Comparison of ENCODE assay signal across 11 cellular contexts in genomic region chr12:43807361-43807760, GRCh38. TPM values are rescaled to one million over a fixed set of nuclear protein-coding genes. Genes with fewer than 3 reads are reported as not detected.
DNase-seq lines count a peak whose midpoint lies in the region; ATAC-seq and TF ChIP-seq lines count a peak whose summit lies in the region.
"Had no signal": no experiment of that assay in that cellular context is flagged by ENCODE, and none has a peak within 500 bp of the region (broad histone marks: within the 10 kb centered on the region; RNA-seq: fewer than 3 reads in every experiment).

No MANE protein-coding gene starts in this region.

- ATAC-seq in HG03280 (IDR thresholded peaks at IDR 0.05; ENCODE audit: unreplicated experiment), result no peak
- no peak for ATAC-seq in GM21381 (IDR thresholded peaks at IDR 0.05; ENCODE audit: unreplicated experiment)

- H3K36me3 ChIP-seq in KMS-11 (ENCODE audit: insufficient read depth) (no peaks in the 10 kb centered on the region), mammary epithelial cell (ENCODE audit: insufficient read depth, low read length) (peaks cover 14% of the 10 kb centered on the region), neural cell (ENCODE audit: insufficient read depth, low read length) (no peaks in the 10 kb centered on the region)
- H3K36me3 ChIP-seq: prostate gland had no signal

- BruUV-seq in mammary epithelial cell (replicated peaks; lab: Mats Ljungman, UMichigan), result no TSS peak

- H3K4me3 ChIP-seq in KMS-11 (IDR thresholded peaks at IDR 0.05; ENCODE audit: insufficient read depth, low read depth, low read length), result no peak overlapping the region
- H3K4me3 ChIP-seq in mammary epithelial cell (replicated peaks in 1 of 3; ENCODE audit: insufficient read depth in 1 of 3, low read depth in 2 of 3, low read length in 3 of 3), result no peak overlapping the region
- peak overlapping the region; percentile 76 for H3K4me3 ChIP-seq in neural cell (ENCODE audit: low read length)

- WGBS in mammary epithelial cell (ENCODE audit: low coverage, missing lambda C conversion rate), result 95% methylated on average over 3 of the region's 3 CpGs

- H3K4me1 ChIP-seq in KMS-11 (ENCODE audit: low read depth, poor library complexity, severe bottlenecking) (peaks cover 36% of the 10 kb centered on the region), mammary epithelial cell (ENCODE audit: insufficient read depth, low read length) (peaks cover 19% of the 10 kb centered on the region)
- H3K4me1 ChIP-seq: prostate gland had no signal

- H3K9me3 ChIP-seq in mammary epithelial cell (replicated peaks; ENCODE audit: insufficient read depth, low read length) (no peaks in the 10 kb centered on the region), neural cell (ENCODE audit: low read length) (no peaks in the 10 kb centered on the region)
- H3K9me3 ChIP-seq: prostate gland had no signal

- CTCF ChIA-PET in mammary epithelial cell (lab: Charles Lee; ENCODE audit: low non-redundant PET), result no interaction called here

- H3K79me2 ChIP-seq in KMS-11 (ENCODE audit: insufficient read depth, low read depth) (peaks cover 31% of the 10 kb centered on the region), mammary epithelial cell (ENCODE audit: insufficient read depth, low read length) (peaks cover 40% of the 10 kb centered on the region), neural cell (replicated peaks; ENCODE audit: insufficient read depth, low read length) (peaks cover 26% of the 10 kb centered on the region)

- TF ChIP-seq RAD21 in neural cell (conservative IDR thresholded peaks at IDR 0.05), result no peak

- no peaks in the 10 kb centered on the region for H4K20me1 ChIP-seq in KMS-11 (ENCODE audit: insufficient read depth)
- no peaks in the 10 kb centered on the region for H4K20me1 ChIP-seq in mammary epithelial cell (ENCODE audit: insufficient read depth, low read length)
- no peaks in the 10 kb centered on the region for H4K20me1 ChIP-seq in neural cell (ENCODE audit: insufficient read depth)

- TF ChIP-seq EP300 in neural cell (conservative IDR thresholded peaks at IDR 0.05; ENCODE audit: poor library complexity, severe bottlenecking), result no peak

- H3K27me3 ChIP-seq in KMS-11 (ENCODE audit: insufficient read depth, low read depth), result no peaks in the 10 kb centered on the region
- no peaks in the 10 kb centered on the region for H3K27me3 ChIP-seq in mammary epithelial cell (ENCODE audit: insufficient read depth, low read length)
- no peaks in the 10 kb centered on the region for H3K27me3 ChIP-seq in neural cell (ENCODE audit: insufficient read depth, low read depth, low read length)

- DNase-seq in CD1c-positive myeloid dendritic cell (ENCODE audit: extremely low spot score), result peak; percentile 35
- DNase-seq in mammary epithelial cell, result no peak
- no peak for DNase-seq in AML-193 (lab: John Stamatoyannopoulos, UW)
- no peak for DNase-seq in mucosa of gallbladder (ENCODE audit: low spot score)
- DNase-seq: DMS79, SHP77 treated with DMSO at 0.1 percent for 48 hours had no signal

- H3K9ac ChIP-seq in KMS-11 (peak overlapping the region; percentile 96; the same call in 1 of the 2 replicates), mammary epithelial cell (ENCODE audit: insufficient read depth, low read length) (no peak overlapping the region), neural cell (ENCODE audit: low read length) (no peak overlapping the region)

- dilution Hi-C loops in mammary epithelial cell (cut with HindIII; ENCODE audit: low sequenced_read_pairs), result no loop called here

- in situ Hi-C loops in mammary epithelial cell (cut with MboI; ENCODE audit: low sequenced_read_pairs in 2 of 2), result loop anchor here in 1 of 2 donors (10.0 kb wide), 1 partner anchor 77 kb away; no protein-coding TSS in a partner anchor

- H2AFZ ChIP-seq in KMS-11 (ENCODE audit: low read depth) (peak overlapping the region; percentile 72; the same call in 1 of the 2 replicates), mammary epithelial cell (ENCODE audit: low read depth, low read length) (no peak overlapping the region), neural cell (ENCODE audit: low read depth, low read length) (peak overlapping the region; percentile 89)

- TF ChIP-seq CTCF in KMS-11 (conservative IDR thresholded peaks at IDR 0.05; ENCODE audit: low read depth, low read length), result no peak
- TF ChIP-seq CTCF in mammary epithelial cell (conservative IDR thresholded peaks at IDR 0.05 in 1 of 2, IDR thresholded peaks at IDR 0.05 in 1 of 2; ENCODE audit: extremely low read depth in 1 of 2, insufficient read depth in 1 of 2, low read depth in 1 of 2, low read length in 2 of 2), result no peak
- no peak for TF ChIP-seq CTCF in neural cell (IDR thresholded peaks at IDR 0.05; ENCODE audit: poor library complexity, severe bottlenecking)

- H3K4me2 ChIP-seq in KMS-11, result peak overlapping the region; percentile 92
- H3K4me2 ChIP-seq in mammary epithelial cell (ENCODE audit: insufficient read depth, low read depth, low read length), result peak overlapping the region; percentile 91
- H3K4me2 ChIP-seq in neural cell (ENCODE audit: low read length), result no peak overlapping the region

- H3K27ac ChIP-seq in KMS-11 (peak overlapping the region; percentile 91; the same call in 1 of the 2 replicates), mammary epithelial cell (ENCODE audit: insufficient read depth, low read depth, low read length) (no peak overlapping the region), neural cell (ENCODE audit: low read length) (no peak overlapping the region)

- intact Hi-C loops in mammary epithelial cell (cut with micrococcal nuclease), result loop anchor here (2.0 to 5.0 kb wide), 2 partner anchors 29 to 55 kb away; partner anchors contain the start of gene TMEM117

- no peaks in the 10 kb centered on the region for H3F3A ChIP-seq in neural cell (ENCODE audit: insufficient read depth, low read length, poor library complexity, severe bottlenecking)

- no peaks in the 10 kb centered on the region for H3K9me2 ChIP-seq in neural cell (ENCODE audit: insufficient read depth, low read length)

TF ChIP-seq in neural cell, 6 proteins besides CTCF, POLR2A, EP300 and RAD21:
- TF ChIP-seq TAF1 (IDR thresholded peaks at IDR 0.05; ENCODE audit: low read depth) (no peak), EZH2 (IDR thresholded peaks at IDR 0.05; ENCODE audit: borderline replicate concordance, insufficient read depth, low read length, poor library complexity, severe bottlenecking) (no peak), MXI1 (conservative IDR thresholded peaks at IDR 0.05; ENCODE audit: poor library complexity, severe bottlenecking) (no peak), REST (IDR thresholded peaks at IDR 0.05; ENCODE audit: borderline replicate concordance) (no peak)

RNA-seq across cellular contexts. Expression of gene TWF1, which starts 1.2 kb away (rescaled TPM):
- 100 to 1,000 TPM; 170 to 187 TPM for total RNA-seq in mammary epithelial cell
- 71.5 TPM for polyA plus RNA-seq in mammary epithelial cell
- 46.4 TPM for polyA minus RNA-seq in mammary epithelial cell
- 96.2 and 97.2 TPM in 2 replicates for polyA plus RNA-seq in neural cell
- 104 and 111 TPM in 2 replicates for polyA minus RNA-seq in neural cell
- 90.3 TPM for total RNA-seq in mucosa of gallbladder

RNA-seq across cellular contexts. Expression of gene TMEM117, which starts 28.5 kb away (rescaled TPM):
- total RNA-seq in mammary epithelial cell (10 to 100 TPM; 20.8 to 26.5 TPM), mucosa of gallbladder (12.0 TPM)
- polyA plus RNA-seq in mammary epithelial cell (7.3 TPM), neural cell (5.3 and 6.0 TPM in 2 replicates)
- polyA minus RNA-seq in mammary epithelial cell (not detected), neural cell (3.2 and 8.8 TPM in 2 replicates)

RNA-seq across cellular contexts. Expression of gene IRAK4, which starts 48.6 kb away (rescaled TPM):
- 10 to 100 TPM; 15.8 to 18.7 TPM for total RNA-seq in mammary epithelial cell
- polyA plus RNA-seq in mammary epithelial cell, result 8.9 TPM
- 2.6 TPM for polyA minus RNA-seq in mammary epithelial cell
- polyA plus RNA-seq in neural cell, result 5.7 and 7.0 TPM in 2 replicates
- polyA minus RNA-seq in neural cell, result 5.8 and 6.1 TPM in 2 replicates
- total RNA-seq in mucosa of gallbladder, result 22.6 TPM

RNA-seq across cellular contexts. Expression of gene PUS7L, which starts 48.8 kb away (rescaled TPM):
- total RNA-seq in mammary epithelial cell (10 to 100 TPM; 18.7 to 20.0 TPM), mucosa of gallbladder (11.6 TPM)
- polyA plus RNA-seq in mammary epithelial cell (4.9 TPM), neural cell (24.7 and 29.2 TPM in 2 replicates)
- polyA minus RNA-seq in mammary epithelial cell (19.9 TPM), neural cell (31.7 and 42.4 TPM in 2 replicates)
